9 cellular contexts compared by ENCODE assay signal in the genomic region with DNA sequence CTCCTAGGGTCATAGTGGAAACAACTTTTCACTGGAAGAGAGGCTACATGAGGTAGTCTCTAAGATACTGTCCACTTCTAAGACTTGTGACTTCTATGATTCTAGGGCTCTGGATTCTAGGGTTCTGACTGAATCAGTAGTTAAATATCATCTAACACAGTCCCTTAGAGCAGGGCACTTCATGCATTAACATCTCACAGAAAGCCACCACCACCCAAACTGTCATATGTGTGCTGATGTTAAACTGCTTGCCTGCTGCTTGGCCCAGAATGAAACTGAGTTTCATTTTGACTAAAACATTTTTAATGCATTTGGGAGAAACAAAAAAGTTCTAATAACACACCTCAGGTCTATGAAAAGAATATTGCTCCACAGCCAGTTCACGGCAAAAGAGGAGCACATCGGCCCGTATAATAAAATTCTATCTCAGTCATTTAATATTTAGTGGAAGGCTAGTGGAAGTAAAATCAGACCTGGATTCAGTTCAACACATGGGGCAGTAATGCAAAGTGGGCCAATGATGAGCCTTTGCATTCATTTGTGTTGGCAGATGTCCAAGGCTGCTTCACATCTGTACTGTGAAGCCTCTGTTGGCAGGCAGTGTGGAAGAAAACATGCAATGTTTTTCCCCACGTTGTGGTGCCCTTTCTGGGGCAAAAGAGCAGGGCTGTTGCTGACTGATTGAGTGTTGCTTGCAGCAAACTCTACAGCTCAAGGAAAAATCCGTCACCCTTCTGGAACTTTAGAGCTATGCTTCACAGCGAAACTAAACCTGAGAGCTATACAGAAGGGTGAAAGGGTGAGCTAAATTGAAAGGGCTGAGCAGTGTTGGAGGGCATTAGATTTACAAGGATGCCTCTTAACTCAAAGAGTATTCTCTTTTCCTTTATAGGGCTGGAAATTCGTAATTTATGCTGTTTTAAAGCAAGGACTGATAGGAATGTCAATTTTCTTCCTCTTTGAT. TPM values are rescaled to one million over a fixed set of nuclear protein-coding genes. Genes with fewer than 3 reads are reported as not detected.
A peak's percentile ranks its signal among the peaks of the same experiment; 100 is the strongest.
DNase-seq lines count a peak whose midpoint lies in the region; ATAC-seq, FAIRE-seq and TF ChIP-seq lines count a peak whose summit lies in the region.
"Had no signal": no experiment of that assay in that cellular context is flagged by ENCODE, and none has a peak within 500 bp of the region (broad histone marks: within the 10 kb centered on the region; RNA-seq: fewer than 3 reads in every experiment).

No MANE protein-coding gene starts in this region.

- no peak overlapping the region for H2AFZ ChIP-seq in GM23248
- H2AFZ ChIP-seq in endothelial cell of umbilical vein (ENCODE audit: low read depth, low read length), result no peak overlapping the region

- ATAC-seq in stimulated activated effector memory CD8-positive, alpha-beta T cell treated with anti-CD3 and anti-CD28 coated beads, Interleukin-12 subunit alpha, Interleukin-12 subunit beta, amount 100 ng/mL, for 72 hours, result peak; percentile 24

- POLR2A ChIA-PET in endothelial cell of umbilical vein (lab: Charles Lee), result no interaction called here
- POLR2A ChIA-PET in CD4-positive, alpha-beta memory T cell (lab: Charles Lee; ENCODE audit: partially characterized antibody), result no interaction called here

- H3K9me3 ChIP-seq in BE2C (no peaks in the 10 kb centered on the region), GM23248 (ENCODE audit: low read depth) (no peaks in the 10 kb centered on the region), endothelial cell of umbilical vein (replicated peaks; ENCODE audit: control insufficient read depth, insufficient read depth, low read length) (no peaks in the 10 kb centered on the region)
- H3K9me3 ChIP-seq in CD4-positive, alpha-beta memory T cell (ENCODE audit: control insufficient read depth in 1 of 2, low read length in 2 of 2), result no peaks in the 10 kb centered on the region
- H3K9me3 ChIP-seq: neutrophil had no signal

- H4K20me1 ChIP-seq in GM23248 (ENCODE audit: insufficient read depth) (no peaks in the 10 kb centered on the region), endothelial cell of umbilical vein (replicated peaks; ENCODE audit: control insufficient read depth, extremely low read depth, insufficient read depth, low read length) (no peaks in the 10 kb centered on the region)

- peak; percentile 81 for DNase-seq in BE2C
- DNase-seq in GM23248, result peak; percentile 38
- peak; percentile 90 for DNase-seq in NCI-H2171 (lab: John Stamatoyannopoulos, UW)
- peak; percentile 1 for DNase-seq in endothelial cell of umbilical vein (ENCODE audit: low read depth, low spot score)
- DNase-seq in stimulated activated effector memory CD8-positive, alpha-beta T cell treated with anti-CD3 and anti-CD28 coated beads, Interleukin-12 subunit alpha, Interleukin-12 subunit beta, amount 100 ng/mL, for 72 hours (ENCODE audit: low spot score in 2 of 2), result no peak
- no peak for DNase-seq in GM20000 (ENCODE audit: low spot score)
- DNase-seq in CD4-positive, alpha-beta memory T cell, result no peak
- DNase-seq in stimulated activated CD4-positive, alpha-beta T cell treated with anti-CD3 and anti-CD28 coated beads, Interleukin-12 subunit alpha, Interleukin-12 subunit beta, amount 100 ng/mL, for 4 hours, result no peak

- H3K79me2 ChIP-seq in GM23248 (ENCODE audit: insufficient read depth) (no peaks in the 10 kb centered on the region), endothelial cell of umbilical vein (ENCODE audit: control insufficient read depth, insufficient read depth, low read length) (no peaks in the 10 kb centered on the region)

- peaks cover 0 to 5% of the 10 kb centered on the region in 2 donors for H3K27me3 Mint-ChIP-seq in CD4-positive, alpha-beta memory T cell

- H3K27me3 ChIP-seq in BE2C (no peaks in the 10 kb centered on the region), GM23248 (replicated peaks; ENCODE audit: insufficient read depth) (no peaks in the 10 kb centered on the region), endothelial cell of umbilical vein (ENCODE audit: control insufficient read depth in 2 of 2, insufficient read depth in 2 of 2, low read length in 2 of 2) (no peaks in the 10 kb centered on the region)
- no peaks in the 10 kb centered on the region for H3K27me3 ChIP-seq in CD4-positive, alpha-beta memory T cell (ENCODE audit: insufficient read depth, low read length)
- H3K27me3 ChIP-seq: neutrophil had no signal

- no peak for TF ChIP-seq POLR2A in endothelial cell of umbilical vein (IDR thresholded peaks at IDR 0.05; ENCODE audit: low read depth, low read length)

- dilution Hi-C loops in endothelial cell of umbilical vein (cut with MboI; ENCODE audit: extremely low pct_ligation_motif_present, low sequenced_read_pairs), result no loop called here

- WGBS in GM23248 (ENCODE audit: low coverage in 1 of 2, low lambda C conversion rate in 2 of 2, missing lambda C conversion rate in 2 of 2), 2 experiments, result 49 to 51% methylated on average over 7 of the region's 7 CpGs

- CTCF ChIA-PET in endothelial cell of umbilical vein (lab: Charles Lee), result no interaction called here
- CTCF ChIA-PET in CD4-positive, alpha-beta memory T cell (lab: Charles Lee; ENCODE audit: partially characterized antibody), result no interaction called here

- no TSS peak for BruUV-seq in endothelial cell of umbilical vein (replicated peaks; lab: Mats Ljungman, UMichigan)

- no peaks in the 10 kb centered on the region for H3K36me3 Mint-ChIP-seq in stimulated activated effector memory CD8-positive, alpha-beta T cell treated with anti-CD3 and anti-CD28 coated beads, Interleukin-12 subunit alpha, Interleukin-12 subunit beta, amount 100 ng/mL, for 72 hours
- no peaks in the 10 kb centered on the region for H3K36me3 Mint-ChIP-seq in CD4-positive, alpha-beta memory T cell

- H3F3A ChIP-seq in GM23248 (ENCODE audit: insufficient read depth), result no peaks in the 10 kb centered on the region

- H3K27ac Mint-ChIP-seq in stimulated activated effector memory CD8-positive, alpha-beta T cell treated with anti-CD3 and anti-CD28 coated beads, Interleukin-12 subunit alpha, Interleukin-12 subunit beta, amount 100 ng/mL, for 72 hours, result no peak overlapping the region
- H3K27ac Mint-ChIP-seq in CD4-positive, alpha-beta memory T cell, result no peak overlapping the region

- no peaks in the 10 kb centered on the region for H3K4me1 Mint-ChIP-seq in stimulated activated effector memory CD8-positive, alpha-beta T cell treated with anti-CD3 and anti-CD28 coated beads, Interleukin-12 subunit alpha, Interleukin-12 subunit beta, amount 100 ng/mL, for 72 hours
- no peaks in the 10 kb centered on the region for H3K4me1 Mint-ChIP-seq in CD4-positive, alpha-beta memory T cell

- no peak overlapping the region for H3K9ac ChIP-seq in GM23248
- H3K9ac ChIP-seq in endothelial cell of umbilical vein (replicated peaks; ENCODE audit: extremely low read depth, insufficient read depth, low read length), result no peak overlapping the region

- H3K4me3 Mint-ChIP-seq in stimulated activated effector memory CD8-positive, alpha-beta T cell treated with anti-CD3 and anti-CD28 coated beads, Interleukin-12 subunit alpha, Interleukin-12 subunit beta, amount 100 ng/mL, for 72 hours, result no peak overlapping the region
- no peak overlapping the region for H3K4me3 Mint-ChIP-seq in CD4-positive, alpha-beta memory T cell

- H3K4me3 ChIP-seq in BE2C (ENCODE audit: low read depth, low read length) (peak overlapping the region; percentile 29), GM23248 (no peak overlapping the region), endothelial cell of umbilical vein (replicated peaks in 1 of 3; ENCODE audit: insufficient read depth in 1 of 3, low read depth in 1 of 3, low read length in 3 of 3) (no peak overlapping the region)
- no peak overlapping the region for H3K4me3 ChIP-seq in CD4-positive, alpha-beta memory T cell (ENCODE audit: low read length in 2 of 2)

- H3K9me1 ChIP-seq in endothelial cell of umbilical vein (replicated peaks; ENCODE audit: control insufficient read depth, extremely low read depth, insufficient read depth, low read length), result no peaks in the 10 kb centered on the region

- H3K4me2 ChIP-seq in GM23248 (ENCODE audit: unreplicated experiment), result no peak overlapping the region
- no peak overlapping the region for H3K4me2 ChIP-seq in endothelial cell of umbilical vein (ENCODE audit: insufficient read depth, low read length)

- TF ChIP-seq CTCF in BE2C (IDR thresholded peaks at IDR 0.05; ENCODE audit: low read depth, low read length) (no peak), endothelial cell of umbilical vein (IDR thresholded peaks at IDR 0.05; ENCODE audit: extremely low read depth in 1 of 2, insufficient read depth in 1 of 2, low read depth in 1 of 2, low read length in 2 of 2) (no peak), GM20000 (IDR thresholded peaks at IDR 0.05; ENCODE audit: extremely low read depth, missing control alignments) (no peak)

- H3K4me1 ChIP-seq in BE2C, result peaks cover 9% of the 10 kb centered on the region
- no peaks in the 10 kb centered on the region for H3K4me1 ChIP-seq in GM23248 (ENCODE audit: insufficient read depth)
- no peaks in the 10 kb centered on the region for H3K4me1 ChIP-seq in endothelial cell of umbilical vein (ENCODE audit: control insufficient read depth, extremely low read depth, insufficient read depth, low read length)
- H3K4me1 ChIP-seq in CD4-positive, alpha-beta memory T cell (ENCODE audit: insufficient read depth, low read length), result no peaks in the 10 kb centered on the region

- no peaks in the 10 kb centered on the region for H3K9me2 ChIP-seq in GM23248 (ENCODE audit: insufficient read depth)

- H3K36me3 ChIP-seq in BE2C (no peaks in the 10 kb centered on the region), GM23248 (ENCODE audit: low read depth) (no peaks in the 10 kb centered on the region), endothelial cell of umbilical vein (ENCODE audit: control insufficient read depth in 2 of 2, extremely low read depth in 1 of 2, insufficient read depth in 2 of 2, low read length in 2 of 2) (no peaks in the 10 kb centered on the region)
- H3K36me3 ChIP-seq in CD4-positive, alpha-beta memory T cell (ENCODE audit: insufficient read depth, low read length), result no peaks in the 10 kb centered on the region
- H3K36me3 ChIP-seq: neutrophil had no signal

- intact Hi-C loops in endothelial cell of umbilical vein (cut with micrococcal nuclease), result no loop called here
- intact Hi-C loops in CD4-positive, alpha-beta memory T cell (cut with micrococcal nuclease), result no loop called here

- no peaks in the 10 kb centered on the region for H3K9me3 Mint-ChIP-seq in stimulated activated effector memory CD8-positive, alpha-beta T cell treated with anti-CD3 and anti-CD28 coated beads, Interleukin-12 subunit alpha, Interleukin-12 subunit beta, amount 100 ng/mL, for 72 hours
- peaks cover 0 to 9% (median 0%) of the 10 kb centered on the region in 8 donors for H3K9me3 Mint-ChIP-seq in CD4-positive, alpha-beta memory T cell

- in situ Hi-C loops in GM23248 (cut with MboI), result no loop called here

- H3K27ac ChIP-seq in GM23248 (no peak overlapping the region), endothelial cell of umbilical vein (ENCODE audit: insufficient read depth, low read depth, low read length) (no peak overlapping the region)
- no peak overlapping the region for H3K27ac ChIP-seq in CD4-positive, alpha-beta memory T cell (ENCODE audit: low read depth, low read length)
- H3K27ac ChIP-seq: neutrophil had no signal

- no peak for FAIRE-seq in endothelial cell of umbilical vein (lab: Jason Lieb, UNC)

RNA-seq across cellular contexts. Expression of gene AUTS2, which starts 33.5 kb away (rescaled TPM):
- polyA plus RNA-seq in BE2C (2012; ENCODE audit: insufficient read depth, insufficient read length, low read depth), result 58.0 TPM
- 1.4 and 3.0 TPM in 2 replicates for total RNA-seq in GM23248 (2014; rRNA removed; shearing (Covaris generic))
- polyA plus RNA-seq in GM23248 (2016; fragmentation: Nextera tagmentation; extraction: Ambion mirVana) (2.5 and 4.4 TPM in 2 replicates), endothelial cell of umbilical vein (0.59 and 0.83 TPM in 2 replicates)
- 8.0 and 11.3 TPM in 2 replicates for total RNA-seq in endothelial cell of umbilical vein
- 0.41 and 0.50 TPM in 2 replicates for polyA plus RNA-seq in endothelial cell of umbilical vein (2011; cell fraction: cytosol; rRNA removed)
- 4.4 and 5.8 TPM in 2 replicates for polyA plus RNA-seq in endothelial cell of umbilical vein (2011; cell fraction: nucleus; rRNA removed)
- 0.50 and 0.74 TPM in 2 replicates for polyA plus RNA-seq in endothelial cell of umbilical vein (2012)
- polyA minus RNA-seq in endothelial cell of umbilical vein, result 4.2 and 8.1 TPM in 2 replicates
- not detected for polyA minus RNA-seq in endothelial cell of umbilical vein (2011; cell fraction: cytosol; rRNA and poly(A)+ RNA removed)
- 20.0 and 20.9 TPM in 2 replicates for polyA minus RNA-seq in endothelial cell of umbilical vein (2011; cell fraction: nucleus; rRNA and poly(A)+ RNA removed)
- 10 to 100 TPM; 32.1 to 35.2 TPM for total RNA-seq in CD4-positive, alpha-beta memory T cell
- 10 to 100 TPM in 1 of 2 donors, 1 to 10 TPM in 1; 3.4 to 18.9 TPM for polyA plus RNA-seq in CD4-positive, alpha-beta memory T cell

Comparison
In these comparisons a context has a peak if more than half of its experiments do, and no peak if none do; other contexts are left out.
1. DNase-seq: peak in BE2C (single experiment), GM23248 (single experiment), NCI-H2171 (single experiment) and endothelial cell of umbilical vein (single experiment); none in stimulated activated effector memory CD8-positive, alpha-beta T cell treated with anti-CD3 and anti-CD28 coated beads, Interleukin-12 subunit alpha, Interleukin-12 subunit beta, amount 100 ng/mL, for 72 hours (0 of 2), GM20000 (single experiment), CD4-positive, alpha-beta memory T cell (0 of 5) and stimulated activated CD4-positive, alpha-beta T cell treated with anti-CD3 and anti-CD28 coated beads, Interleukin-12 subunit alpha, Interleukin-12 subunit beta, amount 100 ng/mL, for 4 hours (single experiment).